ENCODE assay signal across 28 cellular contexts in the genomic region with DNA sequence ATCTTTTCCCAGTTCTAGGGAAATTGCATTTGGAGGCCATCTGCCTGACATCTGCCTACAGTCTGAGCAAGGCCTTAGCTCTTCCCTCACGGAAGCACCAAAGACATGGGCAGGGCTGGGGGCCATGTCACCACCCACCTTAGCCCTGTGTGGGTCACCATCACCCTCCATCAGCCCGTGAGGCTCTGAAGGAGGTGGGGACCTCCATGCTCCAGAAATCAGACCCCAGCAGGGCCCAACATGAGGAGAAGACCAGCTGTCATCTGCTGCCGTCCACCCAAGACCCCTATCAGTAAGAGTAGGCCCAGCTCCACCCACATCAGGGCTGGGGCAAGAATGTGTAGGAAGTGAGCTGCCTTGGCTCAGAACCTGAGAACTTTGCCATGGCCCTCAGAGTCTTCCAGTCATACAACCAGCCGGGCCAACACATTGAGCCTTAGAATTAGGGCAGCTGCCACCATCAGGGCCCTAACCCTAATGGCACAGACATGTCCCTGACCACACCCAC. TPM values are rescaled to one million over a fixed set of nuclear protein-coding genes. Genes with fewer than 3 reads are reported as not detected.
DNase-seq lines count a peak whose midpoint lies in the region; ATAC-seq, FAIRE-seq and TF ChIP-seq lines count a peak whose summit lies in the region.
"Had no signal": no experiment of that assay in that cellular context is flagged by ENCODE, and none has a peak within 500 bp of the region (broad histone marks: within the 10 kb centered on the region; RNA-seq: fewer than 3 reads in every experiment).

No MANE protein-coding gene starts in this region.

- FAIRE-seq in urothelium cell line (lab: Jason Lieb, UNC) = peak; percentile 37
- FAIRE-seq: GM12891 had no signal

- peaks cover 12% of the 10 kb centered on the region for H3K4me1 Mint-ChIP-seq in glutamatergic neuron (ENCODE audit: low read depth, unreplicated experiment)

- H3K27me3 Mint-ChIP-seq in glutamatergic neuron (ENCODE audit: unreplicated experiment) = peaks cover 10% of the 10 kb centered on the region

- WGBS in thyroid gland, 2 donors = 100% methylated on average over 1 to 3 of the region's 4 CpGs

- no peak overlapping the region for H3K4me3 Mint-ChIP-seq in glutamatergic neuron (ENCODE audit: unreplicated experiment)
- H3K4me3 Mint-ChIP-seq: H9 had no signal

- no peak for ATAC-seq in Right ventricle myocardium inferior
- no peak for ATAC-seq in lower lobe of right lung
- no peak for ATAC-seq in HG02763 (IDR thresholded peaks at IDR 0.05; ENCODE audit: unreplicated experiment)
- ATAC-seq: Panc1 had no signal

- no peaks in the 10 kb centered on the region for H3K9me3 Mint-ChIP-seq in glutamatergic neuron (ENCODE audit: unreplicated experiment)
- H3K9me3 Mint-ChIP-seq: CD8-positive, alpha-beta memory T cell; H9 had no signal

- H3K27me3 ChIP-seq in right atrium auricular region (no peaks in the 10 kb centered on the region), lower lobe of right lung (ENCODE audit: low read depth) (peaks cover 20% of the 10 kb centered on the region), thyroid gland (no peaks in the 10 kb centered on the region)

- intact Hi-C loops in Right ventricle myocardium inferior (cut with DNase I) = loop anchor here (10.0 kb wide), 1 partner anchor 302 kb away; no protein-coding TSS in a partner anchor
- intact Hi-C loops in lower lobe of right lung (cut with DNase I) = loop anchor here (10.0 kb wide), 1 partner anchor 192 kb away; no protein-coding TSS in a partner anchor
- intact Hi-C loops in thyroid gland (cut with DNase I) = loop anchor here (10.0 kb wide), 1 partner anchor 162 kb away; the partner anchor contains the start of gene MYL3

- H3K4me3 ChIP-seq in right atrium auricular region = no peak overlapping the region
- no peak overlapping the region for H3K4me3 ChIP-seq in lower lobe of right lung
- no peak overlapping the region for H3K4me3 ChIP-seq in thyroid gland (replicated peaks in 1 of 3)
- H3K4me3 ChIP-seq: BLaER1 treated with 17β-estradiol and CSF1 and Interleukin-3, amounts not matched to agents 10 nM and 100 nM; GM23248 had no signal

- H3K27ac ChIP-seq in right atrium auricular region = no peak overlapping the region
- H3K27ac ChIP-seq in lower lobe of right lung = no peak overlapping the region
- H3K27ac ChIP-seq in thyroid gland = no peak overlapping the region
- H3K27ac ChIP-seq: BLaER1 treated with 17β-estradiol and CSF1 and Interleukin-3, amounts not matched to agents 10 nM and 100 nM; GM23248 had no signal

- no peaks in the 10 kb centered on the region for H3K9me3 ChIP-seq in right atrium auricular region
- H3K9me3 ChIP-seq in lower lobe of right lung = no peaks in the 10 kb centered on the region
- H3K9me3 ChIP-seq in thyroid gland = no peaks in the 10 kb centered on the region
- H3K9me3 ChIP-seq: BLaER1 treated with 17β-estradiol and CSF1 and Interleukin-3, amounts not matched to agents 10 nM and 100 nM had no signal

- H3K36me3 ChIP-seq in right atrium auricular region = no peaks in the 10 kb centered on the region
- H3K36me3 ChIP-seq in lower lobe of right lung = no peaks in the 10 kb centered on the region
- no peaks in the 10 kb centered on the region for H3K36me3 ChIP-seq in thyroid gland
- H3K36me3 ChIP-seq: BLaER1 treated with 17β-estradiol and CSF1 and Interleukin-3, amounts not matched to agents 10 nM and 100 nM had no signal

- TF ChIP-seq POLR2A in thyroid gland (IDR thresholded peaks at IDR 0.05) = no peak

- TF ChIP-seq CTCF in right atrium auricular region (IDR thresholded peaks at IDR 0.05) (no peak), glutamatergic neuron (IDR thresholded peaks at IDR 0.05; ENCODE audit: partially characterized antibody, unreplicated experiment) (no peak), lower lobe of right lung (IDR thresholded peaks at IDR 0.05) (no peak), thyroid gland (IDR thresholded peaks at IDR 0.05) (no peak)

- DNase-seq in Right ventricle myocardium inferior (ENCODE audit: missing footprints) (peak; percentile 15), right atrium auricular region (ENCODE audit: low spot score) (no peak), glutamatergic neuron (peak; percentile 15), lower lobe of right lung (peak; percentile 27), urothelium cell line (ENCODE audit: low spot score) (no peak), thyroid gland (no peak), NCI-H146 (lab: John Stamatoyannopoulos, UW) (no peak)
- DNase-seq: 8988T, Calu3, DMS153, GM23248, H9, MV-4-11, NCI-H1105 treated with DMSO at 0.1 percent for 48 hours, NCI-H1694, NCI-H2081, NCI-H2171, NCI-H345, NCI-H524, NCI-H82 had no signal

- no peak overlapping the region for H3K27ac Mint-ChIP-seq in glutamatergic neuron (ENCODE audit: unreplicated experiment)
- H3K27ac Mint-ChIP-seq: H9 had no signal

- H3K4me1 ChIP-seq in right atrium auricular region (peaks cover 0 to 32% of the 10 kb centered on the region in 2 donors), lower lobe of right lung (peaks cover 28% of the 10 kb centered on the region), thyroid gland (peaks cover 6 to 21% of the 10 kb centered on the region in 2 donors)

- no peaks in the 10 kb centered on the region for H3K36me3 Mint-ChIP-seq in glutamatergic neuron (ENCODE audit: unreplicated experiment)
- H3K36me3 Mint-ChIP-seq: CD8-positive, alpha-beta memory T cell had no signal

RNA-seq across cellular contexts. Expression of gene TMIE, which starts 1.9 kb away (rescaled TPM):
- total RNA-seq in Right ventricle myocardium inferior (0.89 TPM), right atrium auricular region (not detected), glutamatergic neuron (ENCODE audit: unreplicated experiment) (not detected), lower lobe of right lung (1.0 TPM), thyroid gland (1 to 10 TPM in 2 of 4 donors, under 1 TPM in 1, not detected in 1; 0.83 to 1.3 (median 1.1) TPM)
- total RNA-seq: G401, HT1080 had no signal

RNA-seq across cellular contexts. Expression of gene ALS2CL, which starts 9.6 kb away (rescaled TPM):
- total RNA-seq in Right ventricle myocardium inferior = 36.9 TPM
- 10 to 100 TPM in 1 of 2 donors, 1 to 10 TPM in 1; 8.3 to 12.5 TPM for total RNA-seq in right atrium auricular region
- total RNA-seq in glutamatergic neuron (ENCODE audit: unreplicated experiment) = 0.51 TPM
- total RNA-seq in lower lobe of right lung = 59.7 TPM
- total RNA-seq in thyroid gland = 10 to 100 TPM; 55.8 to 68.5 (median 63.7) TPM

RNA-seq across cellular contexts. Expression of gene PRSS50, which starts 14.6 kb away (rescaled TPM):
- 0.11 TPM for total RNA-seq in Right ventricle myocardium inferior
- under 1 TPM in 1 of 2 donors, not detected in 1; 0.12 TPM for total RNA-seq in right atrium auricular region
- total RNA-seq in glutamatergic neuron (ENCODE audit: unreplicated experiment) = not detected
- total RNA-seq in lower lobe of right lung = 0.41 TPM
- 1 to 10 TPM; 1.7 to 6.0 (median 3.6) TPM for total RNA-seq in thyroid gland
- total RNA-seq: Calu3; CD8-positive, alpha-beta memory T cell; G401; GM23248; HT1080; SK-MEL-5 had no signal

Comparison
In these comparisons a context has a peak if more than half of its experiments do, and no peak if none do; other contexts are left out.
1. DNase-seq: peak in Right ventricle myocardium inferior (single experiment), glutamatergic neuron (single experiment) and lower lobe of right lung (single experiment); none in right atrium auricular region (single experiment), urothelium cell line (single experiment), thyroid gland (0 of 2) and NCI-H146 (single experiment).